Comparison of ENCODE assay signal across 21 cellular contexts in genomic region chr22:46430961-46431838, GRCh38.
A peak's percentile ranks its signal among the peaks of the same experiment; 100 is the strongest.
DNase-seq lines count a peak whose midpoint lies in the region; ATAC-seq, FAIRE-seq and TF ChIP-seq lines count a peak whose summit lies in the region.
"Had no signal": no experiment of that assay in that cellular context is flagged by ENCODE, and none has a peak within 500 bp of the region (broad histone marks: within the 10 kb centered on the region; RNA-seq: fewer than 3 reads in every experiment).

No MANE protein-coding gene starts in this region.

- no peaks in the 10 kb centered on the region for H3K27me3 ChIP-seq in Peyer's patch
- H3K27me3 ChIP-seq in HepG2 (ENCODE audit: control insufficient read depth in 1 of 2, insufficient read depth in 2 of 2, low read length in 2 of 2): no peaks in the 10 kb centered on the region
- no peaks in the 10 kb centered on the region for H3K27me3 ChIP-seq in transverse colon
- peaks cover 0 to 4% (median 0%) of the 10 kb centered on the region in 7 donors for H3K27me3 ChIP-seq in heart right ventricle

- no peaks in the 10 kb centered on the region for H3K36me3 Mint-ChIP-seq in stimulated activated naive CD8-positive, alpha-beta T cell treated with anti-CD3 and anti-CD28 coated beads, Interleukin-15, Interleukin-2, amounts not matched to agents 100 ng/mL and 50 ng/mL, for 24 hours (ENCODE audit: low read depth)

- ATAC-seq in stimulated activated naive CD8-positive, alpha-beta T cell treated with anti-CD3 and anti-CD28 coated beads, Interleukin-15, Interleukin-2, amounts not matched to agents 100 U/mL and 50 U/mL, for 24 hours: no peak
- peak; percentile 98 for ATAC-seq in HepG2
- ATAC-seq in heart right ventricle: no peak
- ATAC-seq: gastrocnemius medialis had no signal

- H3K27me3 Mint-ChIP-seq in stimulated activated naive CD8-positive, alpha-beta T cell treated with anti-CD3 and anti-CD28 coated beads, Interleukin-15, Interleukin-2, amounts not matched to agents 100 ng/mL and 50 ng/mL, for 24 hours: no peaks in the 10 kb centered on the region
- H3K27me3 Mint-ChIP-seq: brain; dendritic cell treated with granulocyte-macrophage colony-stimulating factor and Interleukin-4, amounts not matched to agents 40 ng/mL and 50 ng/mL, for 4 days had no signal

- DNase-seq in stimulated activated naive CD8-positive, alpha-beta T cell treated with anti-CD3 and anti-CD28 coated beads, Interleukin-15, Interleukin-2, amounts not matched to agents 100 U/mL and 50 U/mL, for 24 hours: no peak
- DNase-seq in Peyer's patch (peak in 2 of 3 donors; percentile 68 to 70), HepG2 (ENCODE audit: low spot score) (peak; percentile 72), transverse colon (peak; percentile 63), heart right ventricle (no peak), middle frontal gyrus (ENCODE audit: extremely low spot score, low spot score) (no peak), NCI-H1436 (lab: John Stamatoyannopoulos, UW) (no peak)
- DNase-seq: activated gamma-delta T cell; DMS153; erythroblast; gastrocnemius medialis; NCI-H1105; NCI-H526 treated with DMSO at 0.1 percent for 48 hours; PC-9; SK-N-SH; stimulated activated CD4-positive, alpha-beta T cell treated with anti-CD3 and anti-CD28 coated beads, Interleukin-4, amount 100 ng/mL, for 1 hour had no signal

- H3K4me3 ChIP-seq in Peyer's patch (no peak overlapping the region), HepG2 (replicated peaks in 1 of 3; ENCODE audit: insufficient read depth in 1 of 3, low read depth in 2 of 3, low read length in 3 of 3) (peak overlapping the region; percentile 31 to 67 (median 48); a peak in 5 of 6 replicates), transverse colon (no peak overlapping the region), heart right ventricle (no peak overlapping the region)
- H3K4me3 ChIP-seq: PC-9 had no signal

- no TSS peak for BruUV-seq in HepG2 (replicated peaks; lab: Mats Ljungman, UMichigan)

- H3K4me2 ChIP-seq in HepG2 (ENCODE audit: low read depth, low read length): peak overlapping the region; percentile 85
- H3K4me2 ChIP-seq: PC-9, SK-N-SH had no signal

- H2AFZ ChIP-seq in HepG2 (ENCODE audit: low read length): peak overlapping the region; percentile 43
- H2AFZ ChIP-seq: PC-9 had no signal

- no peak overlapping the region for H3K27ac Mint-ChIP-seq in stimulated activated naive CD8-positive, alpha-beta T cell treated with anti-CD3 and anti-CD28 coated beads, Interleukin-15, Interleukin-2, amounts not matched to agents 100 ng/mL and 50 ng/mL, for 24 hours

- peak; percentile 37; the same call in 1 of the 2 replicates for TF ChIP-seq RAD21 in HepG2 (CRISPR knock-in tag; IDR thresholded peaks at IDR 0.05)

- H3K27ac ChIP-seq in Peyer's patch (peak overlapping the region in 2 of 4 donors; percentile 77 to 78), HepG2 (ENCODE audit: extremely low read length, insufficient read depth, low read length) (peak overlapping the region; percentile 66), transverse colon (peak overlapping the region in 2 of 4 donors; percentile 16 to 76), heart right ventricle (no peak overlapping the region)
- H3K27ac ChIP-seq: gastrocnemius medialis, KMS-11, PC-9, thoracic aorta had no signal

- FAIRE-seq in HepG2 (lab: Jason Lieb, UNC): peak; percentile 81

- TF ChIP-seq CTCF in Peyer's patch (IDR thresholded peaks at IDR 0.05) (no peak), HepG2 (CRISPR knock-in tag; IDR thresholded peaks at IDR 0.05) (peak; percentile 39), transverse colon (IDR thresholded peaks at IDR 0.05) (no peak), heart right ventricle (IDR thresholded peaks at IDR 0.05) (no peak)

- peaks cover 14% of the 10 kb centered on the region for H3K4me1 Mint-ChIP-seq in stimulated activated naive CD8-positive, alpha-beta T cell treated with anti-CD3 and anti-CD28 coated beads, Interleukin-15, Interleukin-2, amounts not matched to agents 100 ng/mL and 50 ng/mL, for 24 hours (ENCODE audit: low read depth)
- H3K4me1 Mint-ChIP-seq: brain had no signal

- no peaks in the 10 kb centered on the region for H3K79me2 ChIP-seq in HepG2 (ENCODE audit: insufficient read depth, low read length)

- TF ChIP-seq POLR2A in Peyer's patch (IDR thresholded peaks at IDR 0.05) (peak in 1 of 2 donors; percentile 32), HepG2 (IDR thresholded peaks at IDR 0.05; ENCODE audit: insufficient read depth in 1 of 2, low read depth in 2 of 2, low read length in 2 of 2) (peak; percentile 47 to 81), transverse colon (IDR thresholded peaks at IDR 0.05) (peak; percentile 47)

- POLR2A ChIA-PET in HepG2 (lab: Yijun Ruan, JAX): interaction anchor here (0.7 to 1.9 kb wide), 11 partner anchors 12 to 121 kb away, joined by 3 to 19 read pairs (median 4); partner anchors contain the start of gene TRMU

- CTCF ChIA-PET in HepG2 (lab: Yijun Ruan, JAX; ENCODE audit: low intra/inter-chr PET ratio, low total read pairs): no interaction called here

- H3K9me3 Mint-ChIP-seq in stimulated activated naive CD8-positive, alpha-beta T cell treated with anti-CD3 and anti-CD28 coated beads, Interleukin-15, Interleukin-2, amounts not matched to agents 100 ng/mL and 50 ng/mL, for 24 hours: no peaks in the 10 kb centered on the region

- H3K9ac ChIP-seq in HepG2 (ENCODE audit: insufficient read depth, low read depth, low read length): peak overlapping the region; percentile 64
- H3K9ac ChIP-seq: SK-N-SH had no signal

- in situ Hi-C loops in HepG2 (cut with HindIII; ENCODE audit: extremely low pct_ligation_motif_present, low pct_unique_long_range_greater_than_20kb) (no loop called here), transverse colon (cut with MboI; ENCODE audit: low pct_ligation_motif_present in 1 of 4, low pct_unique_long_range_greater_than_20kb in 1 of 4, low sequenced_read_pairs in 3 of 4) (no loop called here)

- H3K9me3 ChIP-seq in Peyer's patch: no peaks in the 10 kb centered on the region
- H3K9me3 ChIP-seq in HepG2 (ENCODE audit: low read length): no peaks in the 10 kb centered on the region
- no peaks in the 10 kb centered on the region for H3K9me3 ChIP-seq in transverse colon
- H3K9me3 ChIP-seq in heart right ventricle: peaks cover 0 to 1% (median 0%) of the 10 kb centered on the region in 11 donors
- H3K9me3 ChIP-seq: gastrocnemius medialis, SK-N-SH, thoracic aorta had no signal

- no peaks in the 10 kb centered on the region for H3K36me3 ChIP-seq in Peyer's patch
- H3K36me3 ChIP-seq in HepG2 (replicated peaks in 1 of 2; ENCODE audit: control insufficient read depth in 1 of 2, insufficient read depth in 2 of 2, low read length in 2 of 2): no peaks in the 10 kb centered on the region
- H3K36me3 ChIP-seq in transverse colon: no peaks in the 10 kb centered on the region
- H3K36me3 ChIP-seq in heart right ventricle: no peaks in the 10 kb centered on the region
- H3K36me3 ChIP-seq: gastrocnemius medialis, thoracic aorta had no signal

- WGBS in HepG2 (ENCODE audit: low lambda C conversion rate): 51% methylated on average over 17 of the region's 34 CpGs
- 77% methylated on average over 34 of the region's 34 CpGs; no CpG with 5 or more reads in 1 of the 2 donors for WGBS in transverse colon (ENCODE audit: low coverage in 1 of 2), 2 donors
- WGBS in heart right ventricle, 2 donors: 90 to 91% methylated on average over 34 of the region's 34 CpGs

- peak overlapping the region; percentile 26 for H3K4me3 Mint-ChIP-seq in stimulated activated naive CD8-positive, alpha-beta T cell treated with anti-CD3 and anti-CD28 coated beads, Interleukin-15, Interleukin-2, amounts not matched to agents 100 ng/mL and 50 ng/mL, for 24 hours
- H3K4me3 Mint-ChIP-seq: brain had no signal

- TF ChIP-seq EP300 in HepG2 (IDR thresholded peaks at IDR 0.05; ENCODE audit: low read depth in 2 of 2, low read length in 2 of 2): no peak
- TF ChIP-seq EP300 in HepG2 (CRISPR knock-in tag; IDR thresholded peaks at IDR 0.05; ENCODE audit: borderline replicate concordance): peak; percentile 56
- TF ChIP-seq EP300 in transverse colon (IDR thresholded peaks at IDR 0.05; ENCODE audit: low read depth): no peak

- H3K4me1 ChIP-seq in Peyer's patch (peaks cover 0 to 14% (median 7%) of the 10 kb centered on the region in 4 donors), HepG2 (ENCODE audit: insufficient read depth, low read length) (peaks cover 62% of the 10 kb centered on the region), transverse colon (peaks cover 0 to 28% (median 14%) of the 10 kb centered on the region in 4 donors), heart right ventricle (peaks cover 0 to 11% (median 0%) of the 10 kb centered on the region in 9 donors)
- H3K4me1 ChIP-seq: gastrocnemius medialis had no signal

- intact Hi-C loops in HepG2 (cut with micrococcal nuclease; ENCODE audit: unreplicated experiment) (no loop called here), transverse colon (cut with DNase I; ENCODE audit: low total_unique reads) (no loop called here), heart right ventricle (cut with DNase I) (no loop called here)

- no peaks in the 10 kb centered on the region for H4K20me1 ChIP-seq in HepG2 (ENCODE audit: insufficient read depth, low read length)

TF ChIP-seq in HepG2, 621 proteins besides CTCF, POLR2A, EP300 and RAD21 (continues in another document):
- TF ChIP-seq TSC22D2 (CRISPR knock-in tag; IDR thresholded peaks at IDR 0.05; ENCODE audit: borderline replicate concordance): peak; percentile 24; the same call in 1 of the 2 replicates
- peak; percentile 35 for TF ChIP-seq SKI (IDR thresholded peaks at IDR 0.05; ENCODE audit: partially characterized antibody)
- TF ChIP-seq RARA (CRISPR knock-in tag; IDR thresholded peaks at IDR 0.05): peak; percentile 70

Comparison
In these comparisons a context has a peak if more than half of its experiments do, and no peak if none do; other contexts are left out.
1. DNase-seq: peak in Peyer's patch (2 of 3), HepG2 (single experiment) and transverse colon (single experiment); none in stimulated activated naive CD8-positive, alpha-beta T cell treated with anti-CD3 and anti-CD28 coated beads, Interleukin-15, Interleukin-2, amounts not matched to agents 100 U/mL and 50 U/mL, for 24 hours (single experiment), heart right ventricle (0 of 2), middle frontal gyrus (single experiment) and NCI-H1436 (single experiment).
2. H3K4me3 ChIP-seq: peak in HepG2 (3 of 3); none in Peyer's patch (0 of 4), transverse colon (0 of 4) and heart right ventricle (0 of 10).